ENCODE assay signal across 2 cellular contexts in genomic region chr5:14331377-14331776, GRCh38.
TF ChIP-seq lines count a peak whose summit lies in the region.

No MANE protein-coding gene starts in this region.

TF ChIP-seq in HepG2, 621 proteins besides CTCF, POLR2A, EP300 and RAD21 (continued from another document):
- TF ChIP-seq, protein P1, sequence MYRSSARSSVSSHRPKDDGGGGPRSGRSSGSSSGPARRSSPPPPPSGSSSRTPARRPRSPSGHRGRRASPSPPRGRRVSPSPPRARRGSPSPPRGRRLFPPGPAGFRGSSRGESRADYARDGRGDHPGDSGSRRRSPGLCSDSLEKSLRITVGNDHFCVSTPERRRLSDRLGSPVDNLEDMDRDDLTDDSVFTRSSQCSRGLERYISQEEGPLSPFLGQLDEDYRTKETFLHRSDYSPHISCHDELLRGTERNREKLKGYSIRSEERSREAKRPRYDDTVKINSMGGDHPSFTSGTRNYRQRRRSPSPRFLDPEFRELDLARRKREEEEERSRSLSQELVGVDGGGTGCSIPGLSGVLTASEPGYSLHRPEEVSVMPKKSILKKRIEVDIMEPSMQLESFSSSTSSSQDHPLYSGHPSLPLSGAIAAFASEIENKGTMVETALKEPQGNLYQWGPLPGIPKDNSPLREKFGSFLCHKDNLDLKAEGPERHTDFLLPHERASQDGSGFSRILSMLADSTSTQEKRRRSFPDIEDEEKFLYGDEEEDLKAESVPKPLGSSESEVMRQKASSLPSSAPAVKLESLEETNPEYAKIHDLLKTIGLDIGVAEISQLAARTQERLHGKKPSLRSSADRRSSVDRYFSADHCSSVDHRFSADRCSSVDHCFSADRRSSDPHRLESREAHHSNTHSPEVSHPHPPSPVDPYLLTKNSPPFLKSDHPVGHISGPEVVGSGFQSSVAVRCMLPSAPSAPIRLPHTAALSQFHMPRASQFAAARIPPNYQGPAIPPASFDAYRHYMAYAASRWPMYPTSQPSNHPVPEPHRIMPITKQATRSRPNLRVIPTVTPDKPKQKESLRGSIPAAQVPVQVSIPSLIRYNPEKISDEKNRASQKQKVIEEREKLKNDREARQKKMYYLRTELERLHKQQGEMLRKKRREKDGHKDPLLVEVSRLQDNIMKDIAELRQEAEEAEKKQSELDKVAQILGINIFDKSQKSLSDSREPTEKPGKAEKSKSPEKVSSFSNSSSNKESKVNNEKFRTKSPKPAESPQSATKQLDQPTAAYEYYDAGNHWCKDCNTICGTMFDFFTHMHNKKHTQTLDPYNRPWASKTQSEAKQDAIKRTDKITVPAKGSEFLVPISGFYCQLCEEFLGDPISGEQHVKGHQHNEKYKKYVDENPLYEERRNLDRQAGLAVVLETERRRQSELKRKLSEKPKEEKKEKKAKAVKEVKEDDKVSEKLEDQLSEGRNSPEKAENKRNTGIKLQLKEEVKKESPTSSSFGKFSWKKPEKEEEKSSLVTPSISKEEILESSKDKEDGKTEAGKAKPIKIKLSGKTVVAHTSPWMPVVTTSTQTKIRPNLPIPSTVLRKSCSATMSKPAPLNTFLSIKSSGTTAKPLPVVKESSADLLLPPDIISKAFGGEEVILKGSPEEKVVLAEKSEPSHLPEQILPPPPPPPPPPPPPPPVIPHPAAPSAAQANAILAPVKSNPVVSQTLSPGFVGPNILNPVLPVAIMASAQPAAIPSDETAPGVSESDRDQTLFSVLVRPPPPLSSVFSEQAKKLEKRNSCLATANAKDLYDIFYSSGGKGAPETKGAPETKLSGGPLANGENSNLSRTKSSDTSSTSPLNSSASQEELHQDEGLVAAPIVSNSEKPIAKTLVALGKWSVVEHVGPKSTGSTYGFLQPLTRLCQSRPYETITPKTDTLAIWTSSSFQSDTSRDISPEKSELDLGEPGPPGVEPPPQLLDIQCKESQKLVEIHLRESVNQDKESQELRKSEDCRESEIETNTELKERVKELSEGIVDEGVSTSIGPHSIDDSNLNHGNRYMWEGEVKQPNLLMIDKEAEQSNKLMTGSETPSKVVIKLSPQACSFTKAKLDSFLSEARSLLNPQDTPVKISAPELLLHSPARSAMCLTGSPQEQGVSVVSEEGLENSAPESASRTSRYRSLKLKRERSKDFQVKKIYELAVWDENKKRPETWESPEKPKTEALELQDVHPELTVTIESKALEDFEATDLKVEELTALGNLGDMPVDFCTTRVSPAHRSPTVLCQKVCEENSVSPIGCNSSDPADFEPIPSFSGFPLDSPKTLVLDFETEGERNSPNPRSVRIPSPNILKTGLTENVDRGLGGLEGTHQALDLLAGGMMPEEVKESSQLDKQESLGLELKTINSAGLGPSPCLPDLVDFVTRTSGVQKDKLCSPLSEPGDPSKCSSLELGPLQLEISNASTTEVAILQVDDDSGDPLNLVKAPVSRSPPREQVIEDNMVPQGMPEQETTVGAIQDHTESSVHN (CRISPR knock-in tag; IDR thresholded peaks at IDR 0.05): no peak
- no peak for TF ChIP-seq ZMAT5 (CRISPR knock-in tag; IDR thresholded peaks at IDR 0.05; ENCODE audit: borderline replicate concordance, low read depth)
- TF ChIP-seq ZNF703 (CRISPR knock-in tag; IDR thresholded peaks at IDR 0.05; ENCODE audit: borderline replicate concordance): no peak
- no peak for TF ChIP-seq SYNCRIP (IDR thresholded peaks at IDR 0.05; ENCODE audit: insufficient read depth, low read depth, low read length)
- TF ChIP-seq ZNF589 (CRISPR knock-in tag; conservative IDR thresholded peaks at IDR 0.05): no peak

TF ChIP-seq in SK-N-SH treated with all-trans-retinoic acid at 6 μM for 48 hours, 23 proteins besides CTCF, POLR2A, EP300 and RAD21 (continued from another document):
- no peak for TF ChIP-seq POU6F1 (CRISPR knock-in tag; IDR thresholded peaks at IDR 0.05; ENCODE audit: borderline replicate concordance, low read depth)
